Comparison of ENCODE assay signal across 14 cellular contexts in the genomic region with DNA sequence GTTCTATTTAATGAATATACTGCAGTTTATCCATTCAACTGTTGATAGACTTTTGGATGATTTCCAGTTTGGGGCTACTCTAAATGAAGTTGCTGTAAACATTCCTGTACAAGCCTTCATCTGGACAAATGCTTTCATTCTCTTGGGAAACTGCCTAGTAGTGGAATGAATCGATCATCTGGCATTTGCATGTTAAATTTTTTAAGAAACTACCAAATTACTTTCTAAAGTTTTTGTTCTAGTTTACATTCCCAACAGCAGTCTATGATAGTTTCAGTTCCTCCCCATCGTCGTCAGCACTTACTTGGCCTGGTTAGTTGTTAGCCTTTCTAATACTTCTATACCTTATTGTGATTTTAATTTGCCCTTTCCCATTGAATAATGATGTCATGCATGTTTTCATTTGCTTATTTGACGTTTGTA.
A peak's percentile ranks its signal among the peaks of the same experiment; 100 is the strongest.
DNase-seq lines count a peak whose midpoint lies in the region; ATAC-seq lines count a peak whose summit lies in the region.
"Had no signal": no experiment of that assay in that cellular context is flagged by ENCODE, and none has a peak within 500 bp of the region (broad histone marks: within the 10 kb centered on the region; RNA-seq: fewer than 3 reads in every experiment).

No MANE protein-coding gene starts in this region.

- H3K4me1 Mint-ChIP-seq in CD8-positive, alpha-beta memory T cell, result no peaks in the 10 kb centered on the region
- H3K4me1 Mint-ChIP-seq: naive thymus-derived CD8-positive, alpha-beta T cell had no signal

- POLR2A ChIA-PET in CD8-positive, alpha-beta memory T cell (lab: Charles Lee), result no interaction called here

- H3K9me3 Mint-ChIP-seq in CD8-positive, alpha-beta memory T cell, result no peaks in the 10 kb centered on the region
- no peaks in the 10 kb centered on the region for H3K9me3 Mint-ChIP-seq in activated naive CD4-positive, alpha-beta T cell treated with anti-CD3 and anti-CD28 coated beads, Interleukin-2, amount 50 U/mL, for 72 hours

- CTCF ChIA-PET in CD8-positive, alpha-beta memory T cell (lab: Charles Lee), result no interaction called here

- H3K36me3 ChIP-seq in muscle layer of duodenum (ENCODE audit: control insufficient read depth in 1 of 2, insufficient read depth in 2 of 2, low read length in 2 of 2), result peaks cover 0 to 4% of the 10 kb centered on the region in 2 donors
- no peaks in the 10 kb centered on the region for H3K36me3 ChIP-seq in CD8-positive, alpha-beta memory T cell (ENCODE audit: insufficient read depth, low read length)

- H3K36me3 Mint-ChIP-seq in CD8-positive, alpha-beta memory T cell, result peaks cover 15 to 36% (median 15%) of the 10 kb centered on the region in 3 donors
- H3K36me3 Mint-ChIP-seq in activated naive CD4-positive, alpha-beta T cell treated with anti-CD3 and anti-CD28 coated beads, Interleukin-2, amount 50 U/mL, for 72 hours, result peaks cover 4 to 16% of the 10 kb centered on the region in 2 donors

- peak overlapping the region; percentile 5 for H3K27ac ChIP-seq in muscle layer of duodenum (ENCODE audit: low read length)
- no peak overlapping the region for H3K27ac ChIP-seq in CD8-positive, alpha-beta memory T cell (ENCODE audit: low read depth, low read length)
- H3K27ac ChIP-seq: epithelial cell of prostate, spleen had no signal

- H3K27me3 Mint-ChIP-seq in CD8-positive, alpha-beta memory T cell, result no peaks in the 10 kb centered on the region
- H3K27me3 Mint-ChIP-seq: naive thymus-derived CD8-positive, alpha-beta T cell had no signal

- no peaks in the 10 kb centered on the region for H3K4me1 ChIP-seq in muscle layer of duodenum (ENCODE audit: control insufficient read depth in 1 of 2, insufficient read depth in 2 of 2, low read length in 2 of 2)
- no peaks in the 10 kb centered on the region for H3K4me1 ChIP-seq in CD8-positive, alpha-beta memory T cell (ENCODE audit: insufficient read depth, low read length)
- H3K4me1 ChIP-seq: spleen had no signal

- H3K27me3 ChIP-seq in muscle layer of duodenum (ENCODE audit: low read depth, low read length), result no peaks in the 10 kb centered on the region
- no peaks in the 10 kb centered on the region for H3K27me3 ChIP-seq in CD8-positive, alpha-beta memory T cell (ENCODE audit: insufficient read depth, low read length, poor library complexity, severe bottlenecking)
- H3K27me3 ChIP-seq: spleen had no signal

- DNase-seq in NAMALWA (ENCODE audit: low spot score), result peak; percentile 20
- DNase-seq in activated CD4-positive, alpha-beta T cell treated with anti-CD3 and anti-CD28 coated beads, Interleukin-2, amount 50 U/mL, for 48 hours, result no peak
- no peak for DNase-seq in CD8-positive, alpha-beta memory T cell
- no peak for DNase-seq in stimulated activated CD4-positive, alpha-beta T cell treated with anti-CD3 and anti-CD28 coated beads, Interleukin-15, amount 100 ng/mL, for 24 hours
- DNase-seq in activated naive CD4-positive, alpha-beta T cell treated with anti-CD3 and anti-CD28 coated beads, Interleukin-2, amount 50 U/mL, for 72 hours (ENCODE audit: low spot score in 2 of 2), result no peak
- DNase-seq: amygdala; islet precursor cell; naive thymus-derived CD8-positive, alpha-beta T cell; spleen; SW 1271 had no signal

- H3K27ac Mint-ChIP-seq in CD8-positive, alpha-beta memory T cell, result peak overlapping the region in 1 of 8 donors; percentile 70
- H3K27ac Mint-ChIP-seq in activated naive CD4-positive, alpha-beta T cell treated with anti-CD3 and anti-CD28 coated beads, Interleukin-2, amount 50 U/mL, for 72 hours, result no peak overlapping the region
- H3K27ac Mint-ChIP-seq: naive thymus-derived CD8-positive, alpha-beta T cell had no signal

- peak; percentile 71 for ATAC-seq in GM18519 (IDR thresholded peaks at IDR 0.05; ENCODE audit: low FRiP score, unreplicated experiment)
- peak; percentile 86 for ATAC-seq in GM21786 (IDR thresholded peaks at IDR 0.05; ENCODE audit: unreplicated experiment)
- no peak for ATAC-seq in activated naive CD4-positive, alpha-beta T cell treated with anti-CD3 and anti-CD28 coated beads, Interleukin-2, amount 50 U/mL, for 72 hours
- ATAC-seq: naive thymus-derived CD8-positive, alpha-beta T cell had no signal

- H3K4me3 Mint-ChIP-seq in CD8-positive, alpha-beta memory T cell, result no peak overlapping the region
- H3K4me3 Mint-ChIP-seq: naive thymus-derived CD8-positive, alpha-beta T cell had no signal

- no peaks in the 10 kb centered on the region for H3K9me3 ChIP-seq in muscle layer of duodenum (ENCODE audit: control insufficient read depth in 1 of 2, low read length in 2 of 2)
- H3K9me3 ChIP-seq in CD8-positive, alpha-beta memory T cell (ENCODE audit: low read length), result no peaks in the 10 kb centered on the region
- H3K9me3 ChIP-seq: spleen had no signal

- H3K4me3 ChIP-seq in muscle layer of duodenum (ENCODE audit: low read depth in 1 of 2, low read length in 2 of 2), result no peak overlapping the region
- H3K4me3 ChIP-seq in CD8-positive, alpha-beta memory T cell (ENCODE audit: low read length), result no peak overlapping the region
- H3K4me3 ChIP-seq: spleen had no signal

Comparison
In these comparisons a context has a peak if more than half of its experiments do, and no peak if none do; other contexts are left out.
1. ATAC-seq: peak in GM18519 (single experiment) and GM21786 (single experiment); none in activated naive CD4-positive, alpha-beta T cell treated with anti-CD3 and anti-CD28 coated beads, Interleukin-2, amount 50 U/mL, for 72 hours (0 of 2).